ENCODE assay signal across 17 cellular contexts in genomic region chr2:144083211-144083610, GRCh38.
A peak's percentile ranks its signal among the peaks of the same experiment; 100 is the strongest.
DNase-seq lines count a peak whose midpoint lies in the region; ATAC-seq and TF ChIP-seq lines count a peak whose summit lies in the region.
"Had no signal": no experiment of that assay in that cellular context is flagged by ENCODE, and none has a peak within 500 bp of the region (broad histone marks: within the 10 kb centered on the region; RNA-seq: fewer than 3 reads in every experiment).

No MANE protein-coding gene starts in this region.

- peak overlapping the region; percentile 77 for H3K9ac ChIP-seq in skeletal muscle satellite cell (ENCODE audit: low read depth, low read length)

- H3K4me2 ChIP-seq in skeletal muscle satellite cell (ENCODE audit: low read length): peak overlapping the region; percentile 57

- no peak for TF ChIP-seq CTCF in fibroblast of mammary gland (conservative IDR thresholded peaks at IDR 0.05; ENCODE audit: control insufficient read depth, insufficient read depth, low read depth, low read length)

- peaks cover 43% of the 10 kb centered on the region for H3K4me1 ChIP-seq in SJSA1 (replicated peaks)
- peaks cover 75% of the 10 kb centered on the region for H3K4me1 ChIP-seq in skeletal muscle satellite cell (ENCODE audit: control insufficient read depth, insufficient read depth, low read length)

- no peak overlapping the region for H3K4me3 ChIP-seq in SJSA1
- no peak overlapping the region for H3K4me3 ChIP-seq in fibroblast of mammary gland (ENCODE audit: control insufficient read depth, low read depth, low read length)
- H3K4me3 ChIP-seq in skeletal muscle satellite cell (ENCODE audit: low read length): peak overlapping the region; percentile 38
- H3K4me3 ChIP-seq: psoas muscle, SK-N-MC had no signal

- H3K9me3 ChIP-seq in SJSA1 (replicated peaks) (no peaks in the 10 kb centered on the region), skeletal muscle satellite cell (replicated peaks; ENCODE audit: low read length) (no peaks in the 10 kb centered on the region)
- H3K9me3 ChIP-seq: psoas muscle had no signal

- DNase-seq in GM04503 (ENCODE audit: low read depth) (peak; percentile 59), SJSA1 (ENCODE audit: low read depth in 1 of 2, low spot score in 2 of 2) (peak; percentile 26 to 72), fibroblast of mammary gland (ENCODE audit: low read depth) (peak; percentile 86), NCI-H2196 treated with DMSO at 0.1 percent for 48 hours (lab: John Stamatoyannopoulos, UW; ENCODE audit: unreplicated experiment) (no peak)
- DNase-seq in stimulated activated CD4-positive, alpha-beta T cell treated with anti-CD3 and anti-CD28 coated beads, Interleukin-4, amount 100 ng/mL, for 1 hour: no peak
- no peak for DNase-seq in activated naive CD4-positive, alpha-beta T cell treated with Interleukin-2 at 50 U/mL for 16 hours
- DNase-seq: activated CD4-positive, CD25-positive, alpha-beta regulatory T cell; activated naive CD8-positive, alpha-beta T cell treated with anti-CD3 and anti-CD28 coated beads for 36 hours; CD8-positive, alpha-beta T cell; dermis blood vessel endothelial cell; GF-D8; islet precursor cell; psoas muscle; stimulated activated CD4-positive, alpha-beta T cell treated with anti-CD3 and anti-CD28 coated beads, Interleukin-2, amount 100 ng/mL, for 48 hours had no signal

- peak overlapping the region; percentile 74 for H3K27ac ChIP-seq in SJSA1
- H3K27ac ChIP-seq: psoas muscle, SK-N-MC had no signal

- TF ChIP-seq POLR2A in GM18505 (IDR thresholded peaks at IDR 0.05; ENCODE audit: borderline replicate concordance, extremely low read depth, insufficient read depth, insufficient read length): no peak

- ATAC-seq in GM18505 (IDR thresholded peaks at IDR 0.05; ENCODE audit: unreplicated experiment): no peak
- ATAC-seq: CD8-positive, alpha-beta T cell; psoas muscle had no signal

- H3K27me3 ChIP-seq in SJSA1 (replicated peaks): no peaks in the 10 kb centered on the region
- no peaks in the 10 kb centered on the region for H3K27me3 ChIP-seq in skeletal muscle satellite cell (ENCODE audit: control insufficient read depth, insufficient read depth, low read length)

- H3K36me3 ChIP-seq in SJSA1 (no peaks in the 10 kb centered on the region), skeletal muscle satellite cell (ENCODE audit: insufficient read depth, low read length) (no peaks in the 10 kb centered on the region)

Comparison
In these comparisons a context has a peak if more than half of its experiments do, and no peak if none do; other contexts are left out.
1. DNase-seq: peak in GM04503 (single experiment), SJSA1 (2 of 2) and fibroblast of mammary gland (single experiment); none in stimulated activated CD4-positive, alpha-beta T cell treated with anti-CD3 and anti-CD28 coated beads, Interleukin-4, amount 100 ng/mL, for 1 hour (single experiment), activated naive CD4-positive, alpha-beta T cell treated with Interleukin-2 at 50 U/mL for 16 hours (single experiment) and NCI-H2196 treated with DMSO at 0.1 percent for 48 hours (single experiment).